In genomic region chr4:128574706-128575105, GRCh38 we compare ENCODE assay signal across 8 cellular contexts.
DNase-seq lines count a peak whose midpoint lies in the region; ATAC-seq and TF ChIP-seq lines count a peak whose summit lies in the region.

No MANE protein-coding gene starts in this region.

- H3K27me3 ChIP-seq in Panc1 (ENCODE audit: control insufficient read depth, insufficient read depth, low read length) (no peaks in the 10 kb centered on the region), heart left ventricle (no peaks in the 10 kb centered on the region)

- TF ChIP-seq CTCF in Panc1 (IDR thresholded peaks at IDR 0.05) = peak; percentile 67
- TF ChIP-seq CTCF in heart left ventricle (IDR thresholded peaks at IDR 0.05) = peak in 11 of 12 donors; percentile 26 to 66 (median 56)
- peak; percentile 66 for TF ChIP-seq CTCF in retinal pigment epithelial cell (conservative IDR thresholded peaks at IDR 0.05; ENCODE audit: low read depth, low read length)

- no peak overlapping the region for H3K4me3 ChIP-seq in Panc1 (ENCODE audit: low read depth in 2 of 2, low read length in 2 of 2)
- H3K4me3 ChIP-seq in heart left ventricle = no peak overlapping the region
- no peak overlapping the region for H3K4me3 ChIP-seq in retinal pigment epithelial cell (ENCODE audit: low read length)

- WGBS in heart left ventricle, 4 donors = 38 to 45% (median 41%) methylated on average over 3 of the region's 3 CpGs

- H3K4me1 ChIP-seq in Panc1 (ENCODE audit: control insufficient read depth, insufficient read depth, low read length) (no peaks in the 10 kb centered on the region), heart left ventricle (peaks cover 3 to 40% (median 17%) of the 10 kb centered on the region in 12 donors)

- no peak for TF ChIP-seq POLR2A in heart left ventricle (IDR thresholded peaks at IDR 0.05)

- ATAC-seq in HG03175 (IDR thresholded peaks at IDR 0.05; ENCODE audit: unreplicated experiment) (peak; percentile 88), Panc1 (no peak), heart left ventricle (peak; percentile 25 to 62 (median 60))

- in situ Hi-C loops in Panc1 (cut with HindIII; ENCODE audit: low pct_unique_long_range_greater_than_20kb, low sequenced_read_pairs) = no loop called here

- H3K9me3 ChIP-seq in Panc1 (ENCODE audit: control insufficient read depth, insufficient read depth, low read depth, low read length) (no peaks in the 10 kb centered on the region), heart left ventricle (no peaks in the 10 kb centered on the region)

- intact Hi-C loops in Panc1 (cut with micrococcal nuclease; ENCODE audit: unreplicated experiment) = no loop called here
- intact Hi-C loops in heart left ventricle (cut with DNase I) = loop anchor here in 6 of 10 donors (5.0 to 10.0 kb wide), 5 partner anchors 60 to 238 kb away; partner anchors contain the start of gene JADE1 (in 3 of the 6)

- CTCF ChIA-PET in Panc1 (lab: Charles Lee) = no interaction called here

- no peak overlapping the region for H3K27ac ChIP-seq in Panc1 (ENCODE audit: low read length)
- H3K27ac ChIP-seq in heart left ventricle = no peak overlapping the region

- DNase-seq in CMK (ENCODE audit: low read depth) = peak; percentile 69
- peak; percentile 59 for DNase-seq in GM19240 (ENCODE audit: insufficient read length, low spot score)
- DNase-seq in Panc1 (ENCODE audit: low read depth, low spot score) = no peak
- peak; percentile 2 to 36 (median 10) for DNase-seq in activated naive CD4-positive, alpha-beta T cell (lab: John Stamatoyannopoulos, UW)
- peak in 4 of 5 donors; percentile 33 to 63 (median 52) for DNase-seq in heart left ventricle
- no peak for DNase-seq in retinal pigment epithelial cell (ENCODE audit: low read depth)
- DNase-seq in NCI-H524 treated with DMSO at 0.1 percent for 48 hours (lab: John Stamatoyannopoulos, UW) = no peak

- POLR2A ChIA-PET in Panc1 (lab: Charles Lee) = no interaction called here

- BruUV-seq in Panc1 (replicated peaks; lab: Mats Ljungman, UMichigan) = no TSS peak

- H3K36me3 ChIP-seq in Panc1 (ENCODE audit: control insufficient read depth, insufficient read depth, low read length) (no peaks in the 10 kb centered on the region), heart left ventricle (no peaks in the 10 kb centered on the region)

Comparison
In these comparisons a context has a peak if more than half of its experiments do, and no peak if none do; other contexts are left out.
1. DNase-seq: peak in CMK (single experiment), GM19240 (single experiment), activated naive CD4-positive, alpha-beta T cell (4 of 4) and heart left ventricle (4 of 5); none in Panc1 (single experiment), retinal pigment epithelial cell (single experiment) and NCI-H524 treated with DMSO at 0.1 percent for 48 hours (single experiment).
2. Peak in every context shown above with its lines, with median percentiles within 50 percentile points of each other: CTCF ChIP-seq.